ENCODE assay signal across 9 cellular contexts in the genomic region with DNA sequence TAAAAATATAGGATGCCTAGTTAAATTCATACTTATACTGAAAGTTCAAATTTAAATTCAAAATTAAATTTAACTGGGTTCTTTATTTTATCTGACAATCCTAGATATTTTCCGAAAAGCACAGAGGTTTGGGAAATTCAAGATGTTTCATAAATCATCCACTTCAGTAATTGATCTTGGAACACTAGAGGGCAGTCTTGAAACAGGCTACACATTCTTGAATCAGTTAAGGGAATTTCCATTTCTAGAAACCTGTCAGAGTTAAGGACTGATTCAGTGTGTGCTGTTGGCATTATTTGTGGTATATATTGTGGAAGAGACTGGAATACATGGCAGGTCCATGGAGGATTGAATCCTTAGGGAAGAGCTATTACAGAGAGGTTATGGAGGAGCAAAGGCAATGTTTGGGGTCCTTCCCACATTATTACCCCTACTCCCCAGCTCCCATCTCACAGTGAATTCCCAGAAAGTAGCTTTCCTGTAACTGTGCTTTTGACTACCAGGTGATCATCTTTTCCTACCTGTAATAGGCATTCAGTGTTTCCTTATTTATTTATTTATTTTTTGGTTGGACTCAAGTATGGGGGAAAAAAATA.
A peak's percentile ranks its signal among the peaks of the same experiment; 100 is the strongest.
DNase-seq lines count a peak whose midpoint lies in the region; ATAC-seq, FAIRE-seq and TF ChIP-seq lines count a peak whose summit lies in the region.
"Had no signal": no experiment of that assay in that cellular context is flagged by ENCODE, and none has a peak within 500 bp of the region (broad histone marks: within the 10 kb centered on the region; RNA-seq: fewer than 3 reads in every experiment).

No MANE protein-coding gene starts in this region.

- H3K36me3 ChIP-seq in hepatocyte (replicated peaks; ENCODE audit: insufficient read depth, low read depth) (no peaks in the 10 kb centered on the region), stomach (no peaks in the 10 kb centered on the region)
- H3K36me3 ChIP-seq: SJCRH30 had no signal

- WGBS in hepatocyte (ENCODE audit: low lambda C conversion rate, missing lambda C conversion rate), result 14% methylated on average over 1 of the region's 1 CpG
- 0 to 6% (median 5%) methylated on average over 1 of the region's 1 CpG for WGBS in stomach, 5 donors

- H3K4me2 ChIP-seq in hepatocyte, result no peak overlapping the region

- H3K27ac ChIP-seq in hepatocyte (no peak overlapping the region), stomach (no peak overlapping the region)
- H3K27ac ChIP-seq: SJCRH30 had no signal

- FAIRE-seq in GM12892 (lab: Jason Lieb, UNC), result peak; percentile 93

- H3K9me3 ChIP-seq in hepatocyte (ENCODE audit: low read depth) (no peaks in the 10 kb centered on the region), stomach (no peaks in the 10 kb centered on the region)
- H3K9me3 ChIP-seq: SJCRH30 had no signal

- H3K9me2 ChIP-seq in hepatocyte (replicated peaks; ENCODE audit: insufficient read depth), result no peaks in the 10 kb centered on the region

- ATAC-seq in HG02884 (IDR thresholded peaks at IDR 0.05; ENCODE audit: unreplicated experiment), result peak; percentile 62

- DNase-seq in Ammon's horn (ENCODE audit: low spot score), result peak; percentile 76
- no peak for DNase-seq in GM12892 (ENCODE audit: insufficient read length)
- peak; percentile 10 for DNase-seq in NCI-H2107 (lab: John Stamatoyannopoulos, UW)
- peak; percentile 73 for DNase-seq in amniotic epithelial cell (ENCODE audit: low read depth)
- peak; percentile 77 for DNase-seq in hepatocyte (ENCODE audit: low spot score)
- no peak for DNase-seq in stomach
- DNase-seq in nucleus accumbens (lab: John Stamatoyannopoulos, UW), result no peak

- intact Hi-C loops in stomach (cut with DNase I; ENCODE audit: low total_unique reads), result no loop called here

- H4K20me1 ChIP-seq in hepatocyte (ENCODE audit: insufficient read depth, poor library complexity, severe bottlenecking), result no peaks in the 10 kb centered on the region

- H2AFZ ChIP-seq in hepatocyte, result no peak overlapping the region

- peaks cover 7% of the 10 kb centered on the region for H3K4me1 ChIP-seq in hepatocyte (ENCODE audit: insufficient read depth)
- H3K4me1 ChIP-seq in stomach, result no peaks in the 10 kb centered on the region

- TF ChIP-seq POLR2A in GM12892 (IDR thresholded peaks at IDR 0.05; ENCODE audit: low read depth, low read length) (no peak), stomach (IDR thresholded peaks at IDR 0.05) (no peak)

- TF ChIP-seq CTCF in hepatocyte (IDR thresholded peaks at IDR 0.05; ENCODE audit: poor library complexity), result peak; percentile 88
- peak in 5 of 7 experiments; percentile 16 to 66 (median 56) for TF ChIP-seq CTCF in stomach (IDR thresholded peaks at IDR 0.05)

- H3K4me3 ChIP-seq in hepatocyte, result no peak overlapping the region
- no peak overlapping the region for H3K4me3 ChIP-seq in stomach
- H3K4me3 ChIP-seq: SJCRH30 had no signal

- no peaks in the 10 kb centered on the region for H3K27me3 ChIP-seq in hepatocyte
- peaks cover 0 to 17% (median 0%) of the 10 kb centered on the region in 3 donors for H3K27me3 ChIP-seq in stomach
- H3K27me3 ChIP-seq: SJCRH30 had no signal

- H3K79me2 ChIP-seq in hepatocyte, result no peaks in the 10 kb centered on the region

- no peak for TF ChIP-seq EP300 in stomach (IDR thresholded peaks at IDR 0.05)

Comparison
In these comparisons a context has a peak if more than half of its experiments do, and no peak if none do; other contexts are left out.
1. DNase-seq: peak in Ammon's horn (single experiment), NCI-H2107 (single experiment), amniotic epithelial cell (single experiment) and hepatocyte (single experiment); none in GM12892 (single experiment), stomach (single experiment) and nucleus accumbens (0 of 56).